In genomic region chr4:157992038-157992706, GRCh38 we compare ENCODE assay signal across 8 cellular contexts.
DNase-seq lines count a peak whose midpoint lies in the region; ATAC-seq and TF ChIP-seq lines count a peak whose summit lies in the region.

No MANE protein-coding gene starts in this region.

- no peaks in the 10 kb centered on the region for H3K4me1 Mint-ChIP-seq in activated naive CD4-positive, alpha-beta T cell treated with anti-CD3 and anti-CD28 coated beads, Interleukin-2, amount 10 ng/mL, durations not matched to agents 7 days and 5 days
- H3K4me1 Mint-ChIP-seq in stimulated activated memory B cell treated with anti-CD40 and anti-IgM and Interleukin-4, amounts not matched to agents 10 μg/mL and 1 μg/mL and 100 μg/mL, for 72 hours, result no peaks in the 10 kb centered on the region

- H3K27ac Mint-ChIP-seq in activated naive CD4-positive, alpha-beta T cell treated with anti-CD3 and anti-CD28 coated beads, Interleukin-2, amount 10 ng/mL, durations not matched to agents 7 days and 5 days, result no peak overlapping the region
- no peak overlapping the region for H3K27ac Mint-ChIP-seq in stimulated activated memory B cell treated with anti-CD40 and anti-IgM and Interleukin-4, amounts not matched to agents 10 μg/mL and 1 μg/mL and 100 μg/mL, for 72 hours

- no peak for TF ChIP-seq POLR2A in gastrocnemius medialis (IDR thresholded peaks at IDR 0.05)

- H3K27me3 Mint-ChIP-seq in activated naive CD4-positive, alpha-beta T cell treated with anti-CD3 and anti-CD28 coated beads, Interleukin-2, amount 10 ng/mL, durations not matched to agents 7 days and 5 days, result no peaks in the 10 kb centered on the region
- no peaks in the 10 kb centered on the region for H3K27me3 Mint-ChIP-seq in stimulated activated memory B cell treated with anti-CD40 and anti-IgM and Interleukin-4, amounts not matched to agents 10 μg/mL and 1 μg/mL and 100 μg/mL, for 72 hours

- no peaks in the 10 kb centered on the region for H3K27me3 ChIP-seq in gastrocnemius medialis

- peaks cover 0 to 5% of the 10 kb centered on the region in 2 donors for H3K4me1 ChIP-seq in gastrocnemius medialis

- no peaks in the 10 kb centered on the region for H3K36me3 ChIP-seq in gastrocnemius medialis

- peak overlapping the region; percentile 32 to 41 (median 36) for H3K4me3 ChIP-seq in gastrocnemius medialis

- H3K9me3 Mint-ChIP-seq in activated naive CD4-positive, alpha-beta T cell treated with anti-CD3 and anti-CD28 coated beads, Interleukin-2, amount 10 ng/mL, durations not matched to agents 7 days and 5 days, result no peaks in the 10 kb centered on the region
- H3K9me3 Mint-ChIP-seq in stimulated activated memory B cell treated with anti-CD40 and anti-IgM and Interleukin-4, amounts not matched to agents 10 μg/mL and 1 μg/mL and 100 μg/mL, for 72 hours, result no peaks in the 10 kb centered on the region

- no peaks in the 10 kb centered on the region for H3K36me3 Mint-ChIP-seq in activated naive CD4-positive, alpha-beta T cell treated with anti-CD3 and anti-CD28 coated beads, Interleukin-2, amount 10 ng/mL, durations not matched to agents 7 days and 5 days
- no peaks in the 10 kb centered on the region for H3K36me3 Mint-ChIP-seq in stimulated activated memory B cell treated with anti-CD40 and anti-IgM and Interleukin-4, amounts not matched to agents 10 μg/mL and 1 μg/mL and 100 μg/mL, for 72 hours

- intact Hi-C loops in gastrocnemius medialis (cut with DNase I; ENCODE audit: low total_unique reads), result loop anchor here (1.0 to 2.0 kb wide), 2 partner anchors 180 to 263 kb away; no protein-coding TSS in a partner anchor

- ATAC-seq in HG02798 (IDR thresholded peaks at IDR 0.05; ENCODE audit: poor library complexity, unreplicated experiment), result peak; percentile 69
- ATAC-seq in gastrocnemius medialis, result peak; percentile 83 to 84
- ATAC-seq in stimulated activated memory B cell treated with anti-CD40 and anti-IgM and Interleukin-4, amounts not matched to agents 10 μg/mL and 1 μg/mL and 100 μg/mL, for 72 hours, result no peak

- CTCF ChIA-PET in activated naive CD4-positive, alpha-beta T cell treated with anti-CD3 and anti-CD28 coated beads, Interleukin-2, amount 10 ng/mL, durations not matched to agents 7 days and 5 days (lab: Charles Lee), result no interaction called here

- peak; percentile 21 for DNase-seq in activated naive CD4-positive, alpha-beta T cell treated with anti-CD3 and anti-CD28 coated beads, Interleukin-2, amount 10 ng/mL, durations not matched to agents 7 days and 5 days
- DNase-seq in activated naive CD4-positive, alpha-beta T cell (lab: John Stamatoyannopoulos, UW), result no peak
- DNase-seq in NCI-H526 treated with DMSO at 0.1 percent for 48 hours (lab: John Stamatoyannopoulos, UW), result peak; percentile 61
- DNase-seq in astrocyte of the hippocampus (ENCODE audit: low read depth, low spot score), result peak; percentile 81
- peak; percentile 14 for DNase-seq in hepatic stellate cell (ENCODE audit: low spot score)
- DNase-seq in gastrocnemius medialis, result peak in 1 of 2 donors; percentile 5

- in situ Hi-C loops in gastrocnemius medialis (cut with MboI; ENCODE audit: low sequenced_read_pairs in 4 of 4), result loop anchor here (5.0 to 25.0 kb wide), 6 partner anchors 175 to 645 kb away; partner anchors contain the start of gene GASK1B (in 2 of the 4)

- no peaks in the 10 kb centered on the region for H3K9me3 ChIP-seq in gastrocnemius medialis

- peak; percentile 44 to 69 (median 61) for TF ChIP-seq CTCF in gastrocnemius medialis (IDR thresholded peaks at IDR 0.05 in 4 of 5, conservative IDR thresholded peaks at IDR 0.05 in 1 of 5)

- peak overlapping the region in 3 of 4 donors; percentile 51 to 56 (median 52) for H3K27ac ChIP-seq in gastrocnemius medialis

- no peak overlapping the region for H3K4me3 Mint-ChIP-seq in activated naive CD4-positive, alpha-beta T cell treated with anti-CD3 and anti-CD28 coated beads, Interleukin-2, amount 10 ng/mL, durations not matched to agents 7 days and 5 days
- H3K4me3 Mint-ChIP-seq in stimulated activated memory B cell treated with anti-CD40 and anti-IgM and Interleukin-4, amounts not matched to agents 10 μg/mL and 1 μg/mL and 100 μg/mL, for 72 hours, result no peak overlapping the region

Comparison
In these comparisons a context has a peak if more than half of its experiments do, and no peak if none do; other contexts are left out.
1. DNase-seq: peak in activated naive CD4-positive, alpha-beta T cell treated with anti-CD3 and anti-CD28 coated beads, Interleukin-2, amount 10 ng/mL, durations not matched to agents 7 days and 5 days (single experiment), NCI-H526 treated with DMSO at 0.1 percent for 48 hours (single experiment), astrocyte of the hippocampus (single experiment) and hepatic stellate cell (single experiment); none in activated naive CD4-positive, alpha-beta T cell (0 of 4).